Comparison of ENCODE assay signal across 8 cellular contexts in genomic region chr1:2227341-2228156, GRCh38. TPM values are rescaled to one million over a fixed set of nuclear protein-coding genes. Genes with fewer than 3 reads are reported as not detected.
DNase-seq lines count a peak whose midpoint lies in the region; ATAC-seq, FAIRE-seq and TF ChIP-seq lines count a peak whose summit lies in the region.

No MANE protein-coding gene starts in this region.

- peak; percentile 87 for ATAC-seq in HG02759 (IDR thresholded peaks at IDR 0.05; ENCODE audit: unreplicated experiment)
- peak; percentile 85 for ATAC-seq in activated naive CD8-positive, alpha-beta T cell treated with anti-CD3 and anti-CD28 coated beads, Interleukin-2, amount 50 U/mL, for 24 hours

- peaks cover 14% of the 10 kb centered on the region for H3K36me3 Mint-ChIP-seq in activated naive CD8-positive, alpha-beta T cell treated with anti-CD3 and anti-CD28 coated beads, Interleukin-2, amount 50 U/mL, for 24 hours (ENCODE audit: low read depth)

- H3K4me3 Mint-ChIP-seq in activated naive CD8-positive, alpha-beta T cell treated with anti-CD3 and anti-CD28 coated beads, Interleukin-2, amount 50 U/mL, for 24 hours: peak overlapping the region; percentile 52

- H3K79me2 ChIP-seq in SU-DHL-6 (ENCODE audit: insufficient read depth, low read length): no peaks in the 10 kb centered on the region
- H3K79me2 ChIP-seq in parathyroid adenoma: peaks cover 27% of the 10 kb centered on the region

- TF ChIP-seq CTCF in SU-DHL-6 (IDR thresholded peaks at IDR 0.05; ENCODE audit: insufficient read depth, low read length, poor library complexity, severe bottlenecking) (no peak), cardiac muscle cell (IDR thresholded peaks at IDR 0.05; ENCODE audit: low read depth, low read length) (no peak), parathyroid adenoma (IDR thresholded peaks at IDR 0.05) (no peak), tibial artery (IDR thresholded peaks at IDR 0.05) (no peak)

- H3K4me1 ChIP-seq in cardiac muscle cell (ENCODE audit: low read depth) (peaks cover 30% of the 10 kb centered on the region), parathyroid adenoma (no peaks in the 10 kb centered on the region), tibial artery (peaks cover 0 to 28% (median 12%) of the 10 kb centered on the region in 4 donors)

- H4K20me1 ChIP-seq in SU-DHL-6 (ENCODE audit: low read depth, low read length): no peaks in the 10 kb centered on the region; the same call in 1 of the 2 replicates

- H3K36me3 ChIP-seq in SU-DHL-6 (ENCODE audit: low read length): no peaks in the 10 kb centered on the region
- H3K36me3 ChIP-seq in cardiac muscle cell: no peaks in the 10 kb centered on the region
- H3K36me3 ChIP-seq in parathyroid adenoma (ENCODE audit: control insufficient read depth, insufficient read depth, low read length): no peaks in the 10 kb centered on the region
- no peaks in the 10 kb centered on the region for H3K36me3 ChIP-seq in tibial artery

- H3K9me3 Mint-ChIP-seq in activated naive CD8-positive, alpha-beta T cell treated with anti-CD3 and anti-CD28 coated beads, Interleukin-2, amount 50 U/mL, for 24 hours: no peaks in the 10 kb centered on the region

- no peaks in the 10 kb centered on the region for H3F3A ChIP-seq in SU-DHL-6 (ENCODE audit: insufficient read depth)

- H3K27ac Mint-ChIP-seq in activated naive CD8-positive, alpha-beta T cell treated with anti-CD3 and anti-CD28 coated beads, Interleukin-2, amount 50 U/mL, for 24 hours: no peak overlapping the region

- peak overlapping the region; percentile 41 for H3K4me2 ChIP-seq in SU-DHL-6 (ENCODE audit: low read depth, low read length, poor library complexity, severe bottlenecking)
- H3K4me2 ChIP-seq in parathyroid adenoma (ENCODE audit: low read length): peak overlapping the region; percentile 92

- peak; percentile 99 for DNase-seq in GM12891 (ENCODE audit: insufficient read length, low spot score)
- DNase-seq in NCI-H128 (lab: John Stamatoyannopoulos, UW; ENCODE audit: unreplicated experiment): peak; percentile 98
- peak; percentile 94 for DNase-seq in activated naive CD8-positive, alpha-beta T cell treated with anti-CD3 and anti-CD28 coated beads, Interleukin-2, amount 50 U/mL, for 24 hours
- peak; percentile 98 to 99 for DNase-seq in cardiac muscle cell (ENCODE audit: low read depth in 1 of 2, low spot score in 1 of 2)
- peak; percentile 94 to 98 for DNase-seq in tibial artery

- H2AFZ ChIP-seq in SU-DHL-6 (ENCODE audit: low read depth, low read length, severe bottlenecking) (no peak overlapping the region), parathyroid adenoma (peak overlapping the region; percentile 82)

- intact Hi-C loops in tibial artery (cut with DNase I; ENCODE audit: low total_unique reads): no loop called here

- H3K27me3 Mint-ChIP-seq in activated naive CD8-positive, alpha-beta T cell treated with anti-CD3 and anti-CD28 coated beads, Interleukin-2, amount 50 U/mL, for 24 hours: peaks cover 1% of the 10 kb centered on the region

- no peaks in the 10 kb centered on the region for H3K27me3 ChIP-seq in SU-DHL-6 (ENCODE audit: low read length)
- no peaks in the 10 kb centered on the region for H3K27me3 ChIP-seq in cardiac muscle cell
- no peaks in the 10 kb centered on the region for H3K27me3 ChIP-seq in parathyroid adenoma (ENCODE audit: control insufficient read depth, insufficient read depth, low read length)
- H3K27me3 ChIP-seq in tibial artery: no peaks in the 10 kb centered on the region

- H3K9ac ChIP-seq in SU-DHL-6 (ENCODE audit: low read length) (peak overlapping the region; percentile 44; the same call in 1 of the 2 replicates), parathyroid adenoma (peak overlapping the region; percentile 61)

- no peaks in the 10 kb centered on the region for H3K9me2 ChIP-seq in SU-DHL-6 (replicated peaks; ENCODE audit: insufficient read depth, low read length)

- TF ChIP-seq POLR2A in GM12891 (IDR thresholded peaks at IDR 0.05; ENCODE audit: low read depth, low read length): no peak

- H3K4me1 Mint-ChIP-seq in activated naive CD8-positive, alpha-beta T cell treated with anti-CD3 and anti-CD28 coated beads, Interleukin-2, amount 50 U/mL, for 24 hours: peaks cover 27% of the 10 kb centered on the region

- H3K9me3 ChIP-seq in SU-DHL-6 (ENCODE audit: insufficient read depth, low read length): no peaks in the 10 kb centered on the region
- H3K9me3 ChIP-seq in cardiac muscle cell (ENCODE audit: low read depth): no peaks in the 10 kb centered on the region
- H3K9me3 ChIP-seq in parathyroid adenoma (ENCODE audit: control insufficient read depth, low read length): no peaks in the 10 kb centered on the region
- H3K9me3 ChIP-seq in tibial artery: no peaks in the 10 kb centered on the region

- no peak overlapping the region for H3K27ac ChIP-seq in SU-DHL-6 (ENCODE audit: low read depth, low read length)
- peak overlapping the region; percentile 100 for H3K27ac ChIP-seq in cardiac muscle cell
- peak overlapping the region; percentile 84 for H3K27ac ChIP-seq in parathyroid adenoma
- H3K27ac ChIP-seq in tibial artery: peak overlapping the region; percentile 98 to 99

- peak overlapping the region; percentile 38 for H3K4me3 ChIP-seq in SU-DHL-6 (ENCODE audit: insufficient read depth, low read length, poor library complexity, severe bottlenecking)
- H3K4me3 ChIP-seq in cardiac muscle cell: peak overlapping the region; percentile 94
- peak overlapping the region; percentile 73 for H3K4me3 ChIP-seq in parathyroid adenoma (ENCODE audit: low read depth, low read length)
- peak overlapping the region; percentile 83 to 87 for H3K4me3 ChIP-seq in tibial artery

- peak; percentile 99 for FAIRE-seq in GM12891 (lab: Jason Lieb, UNC)

TF ChIP-seq in GM12891, 5 proteins besides CTCF, POLR2A, EP300 and RAD21:
- no peak for TF ChIP-seq POLR2AphosphoS5 (IDR thresholded peaks at IDR 0.05; ENCODE audit: low read depth, low read length)
- no peak for TF ChIP-seq POU2F2 (IDR thresholded peaks at IDR 0.05; ENCODE audit: low read depth, low read length)
- TF ChIP-seq TAF1 (IDR thresholded peaks at IDR 0.05; ENCODE audit: low read depth, low read length): peak; percentile 77
- TF ChIP-seq PAX5 (IDR thresholded peaks at IDR 0.05; ENCODE audit: insufficient read depth, low read length, severe bottlenecking): no peak
- TF ChIP-seq SPI1 (IDR thresholded peaks at IDR 0.05; ENCODE audit: low read depth, low read length): no peak

RNA-seq across cellular contexts. Expression of gene SKI, which starts 0.6 kb away (rescaled TPM):
- 3.2 TPM for polyA plus RNA-seq in GM12891 (2012; ENCODE audit: low read depth, missing spikeins)
- 25.2 and 31.9 TPM in 2 replicates for total RNA-seq in cardiac muscle cell
- polyA plus RNA-seq in cardiac muscle cell: 2.7 and 5.2 TPM in 2 replicates

RNA-seq across cellular contexts. Expression of gene FAAP20, which starts 33.0 kb away (rescaled TPM):
- polyA plus RNA-seq in GM12891 (2012; ENCODE audit: low read depth, missing spikeins): 47.2 TPM
- total RNA-seq in cardiac muscle cell: 109 and 130 TPM in 2 replicates
- 188 and 219 TPM in 2 replicates for polyA plus RNA-seq in cardiac muscle cell

Comparison
In these comparisons a context has a peak if more than half of its experiments do, and no peak if none do; other contexts are left out.
1. H3K4me3 ChIP-seq: peak in every context shown above with its lines; median percentile 94 in cardiac muscle cell; 85 in tibial artery; 73 in parathyroid adenoma; 38 in SU-DHL-6.